14 cellular contexts compared by ENCODE assay signal in genomic region chr6:103672169-103672568, GRCh38.
DNase-seq lines count a peak whose midpoint lies in the region; ATAC-seq, FAIRE-seq and TF ChIP-seq lines count a peak whose summit lies in the region.
"Had no signal": no experiment of that assay in that cellular context is flagged by ENCODE, and none has a peak within 500 bp of the region (broad histone marks: within the 10 kb centered on the region; RNA-seq: fewer than 3 reads in every experiment).

No MANE protein-coding gene starts in this region.

- no peak overlapping the region for H3K27ac Mint-ChIP-seq in endodermal cell
- H3K27ac Mint-ChIP-seq in CD4-positive, alpha-beta memory T cell: no peak overlapping the region
- H3K27ac Mint-ChIP-seq: activated naive CD8-positive, alpha-beta T cell treated with anti-CD3 and anti-CD28 coated beads for 36 hours had no signal

- POLR2A ChIA-PET in HepG2 (lab: Yijun Ruan, JAX) (no interaction called here), PC-3 (lab: Charles Lee; ENCODE audit: unreplicated experiment) (no interaction called here)
- POLR2A ChIA-PET in CD4-positive, alpha-beta memory T cell (lab: Charles Lee; ENCODE audit: partially characterized antibody): no interaction called here

- H3K4me3 Mint-ChIP-seq in endodermal cell: no peak overlapping the region
- H3K4me3 Mint-ChIP-seq in CD4-positive, alpha-beta memory T cell: no peak overlapping the region
- H3K4me3 Mint-ChIP-seq: activated naive CD8-positive, alpha-beta T cell treated with anti-CD3 and anti-CD28 coated beads for 36 hours had no signal

- in situ Hi-C loops in HepG2 (cut with HindIII; ENCODE audit: extremely low pct_ligation_motif_present, low pct_unique_long_range_greater_than_20kb): no loop called here

- TF ChIP-seq POLR2A in HepG2 (IDR thresholded peaks at IDR 0.05; ENCODE audit: insufficient read depth in 1 of 2, low read depth in 2 of 2, low read length in 2 of 2): no peak

- H3K79me2 ChIP-seq in HepG2 (ENCODE audit: insufficient read depth, low read length): no peaks in the 10 kb centered on the region
- H3K79me2 ChIP-seq in PC-3 (ENCODE audit: low read length): no peaks in the 10 kb centered on the region

- TF ChIP-seq RAD21 in liver (IDR thresholded peaks at IDR 0.05) (peak; percentile 15 to 43), HepG2 (CRISPR knock-in tag; IDR thresholded peaks at IDR 0.05) (no peak)

- intact Hi-C loops in HepG2 (cut with micrococcal nuclease; ENCODE audit: unreplicated experiment) (no loop called here), PC-3 (cut with micrococcal nuclease) (loop anchor here (10.0 kb wide), 1 partner anchor 123 kb away; no protein-coding TSS in a partner anchor)
- intact Hi-C loops in CD4-positive, alpha-beta memory T cell (cut with micrococcal nuclease): no loop called here

- H4K20me1 ChIP-seq in HepG2 (ENCODE audit: insufficient read depth, low read length) (no peaks in the 10 kb centered on the region), PC-3 (ENCODE audit: low read length) (no peaks in the 10 kb centered on the region)
- H4K20me1 ChIP-seq: BLaER1 had no signal

- BruUV-seq in HepG2 (replicated peaks; lab: Mats Ljungman, UMichigan) (no TSS peak), PC-3 (replicated peaks; lab: Mats Ljungman, UMichigan) (no TSS peak)

- no peak overlapping the region for H3K4me3 ChIP-seq in liver (ENCODE audit: low read depth in 1 of 3, low read length in 3 of 3)
- H3K4me3 ChIP-seq in HepG2 (replicated peaks in 1 of 3; ENCODE audit: insufficient read depth in 1 of 3, low read depth in 2 of 3, low read length in 3 of 3): no peak overlapping the region
- H3K4me3 ChIP-seq in PC-3 (ENCODE audit: low read length): no peak overlapping the region
- no peak overlapping the region for H3K4me3 ChIP-seq in endodermal cell (ENCODE audit: low read length)
- H3K4me3 ChIP-seq in CD4-positive, alpha-beta memory T cell (ENCODE audit: low read length in 2 of 2): no peak overlapping the region
- H3K4me3 ChIP-seq: BLaER1, SK-N-MC had no signal

- no peak overlapping the region for H3K27ac ChIP-seq in liver (ENCODE audit: low read depth in 1 of 2, low read length in 2 of 2)
- H3K27ac ChIP-seq in HepG2 (ENCODE audit: extremely low read length, insufficient read depth, low read length): no peak overlapping the region
- H3K27ac ChIP-seq in PC-3 (ENCODE audit: low read length): no peak overlapping the region
- H3K27ac ChIP-seq in endodermal cell (ENCODE audit: low read depth, low read length): no peak overlapping the region
- no peak overlapping the region for H3K27ac ChIP-seq in CD4-positive, alpha-beta memory T cell (ENCODE audit: low read depth, low read length)
- H3K27ac ChIP-seq: BLaER1, HL-60, SK-N-MC had no signal

- ATAC-seq in HepG2: no peak
- no peak for ATAC-seq in PC-3
- ATAC-seq in HG03135 (IDR thresholded peaks at IDR 0.05; ENCODE audit: unreplicated experiment): no peak

- no peaks in the 10 kb centered on the region for H3K4me1 Mint-ChIP-seq in endodermal cell
- H3K4me1 Mint-ChIP-seq in CD4-positive, alpha-beta memory T cell: peaks cover 0 to 5% (median 4%) of the 10 kb centered on the region in 4 donors

- TF ChIP-seq EP300 in HepG2 (IDR thresholded peaks at IDR 0.05; ENCODE audit: low read depth in 2 of 2, low read length in 2 of 2) (no peak), HepG2 (CRISPR knock-in tag; IDR thresholded peaks at IDR 0.05; ENCODE audit: borderline replicate concordance) (no peak)

- H3K4me2 ChIP-seq in HepG2 (ENCODE audit: low read depth, low read length): no peak overlapping the region
- no peak overlapping the region for H3K4me2 ChIP-seq in PC-3 (ENCODE audit: low read length)
- H3K4me2 ChIP-seq: BLaER1 had no signal

- no peaks in the 10 kb centered on the region for H3F3A ChIP-seq in PC-3 (ENCODE audit: low read length, unreplicated experiment)

- H3K36me3 ChIP-seq in liver (ENCODE audit: control insufficient read depth in 4 of 4, insufficient read depth in 3 of 4, low read depth in 1 of 4, low read length in 3 of 4): no peaks in the 10 kb centered on the region
- no peaks in the 10 kb centered on the region for H3K36me3 ChIP-seq in HepG2 (replicated peaks in 1 of 2; ENCODE audit: control insufficient read depth in 1 of 2, insufficient read depth in 2 of 2, low read length in 2 of 2)
- H3K36me3 ChIP-seq in PC-3 (ENCODE audit: low read depth, low read length): no peaks in the 10 kb centered on the region
- H3K36me3 ChIP-seq in endodermal cell (ENCODE audit: control insufficient read depth, insufficient read depth, low read length): no peaks in the 10 kb centered on the region
- no peaks in the 10 kb centered on the region for H3K36me3 ChIP-seq in CD4-positive, alpha-beta memory T cell (ENCODE audit: insufficient read depth, low read length)
- H3K36me3 ChIP-seq: BLaER1 had no signal

- H3K9me3 ChIP-seq in liver (ENCODE audit: control insufficient read depth in 4 of 4, low read length in 3 of 4): no peaks in the 10 kb centered on the region
- H3K9me3 ChIP-seq in HepG2 (ENCODE audit: low read length): no peaks in the 10 kb centered on the region
- H3K9me3 ChIP-seq in PC-3 (ENCODE audit: low read length): no peaks in the 10 kb centered on the region
- H3K9me3 ChIP-seq in endodermal cell (ENCODE audit: control insufficient read depth, low read length): no peaks in the 10 kb centered on the region
- no peaks in the 10 kb centered on the region for H3K9me3 ChIP-seq in CD4-positive, alpha-beta memory T cell (ENCODE audit: control insufficient read depth in 1 of 2, low read length in 2 of 2)

- H2AFZ ChIP-seq in HepG2 (ENCODE audit: low read length): no peak overlapping the region
- no peak overlapping the region for H2AFZ ChIP-seq in PC-3 (ENCODE audit: low read length)

- FAIRE-seq in HepG2 (lab: Jason Lieb, UNC): no peak
- FAIRE-seq: endometrium had no signal

- no peaks in the 10 kb centered on the region for H3K9me2 ChIP-seq in PC-3 (replicated peaks; ENCODE audit: low read length)

- H3K36me3 Mint-ChIP-seq in endodermal cell (ENCODE audit: low read depth): no peaks in the 10 kb centered on the region
- no peaks in the 10 kb centered on the region for H3K36me3 Mint-ChIP-seq in CD4-positive, alpha-beta memory T cell
- H3K36me3 Mint-ChIP-seq: activated naive CD8-positive, alpha-beta T cell treated with anti-CD3 and anti-CD28 coated beads for 36 hours had no signal

- CTCF ChIA-PET in HepG2 (lab: Yijun Ruan, JAX; ENCODE audit: low intra/inter-chr PET ratio, low total read pairs): no interaction called here
- CTCF ChIA-PET in PC-3 (lab: Charles Lee): no interaction called here
- CTCF ChIA-PET in CD4-positive, alpha-beta memory T cell (lab: Charles Lee; ENCODE audit: partially characterized antibody): no interaction called here

- H3K9me3 Mint-ChIP-seq in endodermal cell: peaks cover 8% of the 10 kb centered on the region
- peaks cover 0 to 4% (median 0%) of the 10 kb centered on the region in 8 donors for H3K9me3 Mint-ChIP-seq in CD4-positive, alpha-beta memory T cell
- H3K9me3 Mint-ChIP-seq: activated naive CD8-positive, alpha-beta T cell treated with anti-CD3 and anti-CD28 coated beads for 36 hours had no signal

- H3K27me3 ChIP-seq in liver (ENCODE audit: control insufficient read depth in 4 of 4, insufficient read depth in 4 of 4, low read length in 3 of 4) (peaks cover 0 to 2% (median 0%) of the 10 kb centered on the region in 4 donors), HepG2 (ENCODE audit: control insufficient read depth in 1 of 2, insufficient read depth in 2 of 2, low read length in 2 of 2) (no peaks in the 10 kb centered on the region), PC-3 (ENCODE audit: low read length) (no peaks in the 10 kb centered on the region), endodermal cell (ENCODE audit: control insufficient read depth, insufficient read depth, low read length, poor library complexity, severe bottlenecking) (no peaks in the 10 kb centered on the region)
- no peaks in the 10 kb centered on the region for H3K27me3 ChIP-seq in CD4-positive, alpha-beta memory T cell (ENCODE audit: insufficient read depth, low read length)
- H3K27me3 ChIP-seq: BLaER1 had no signal

- 77% methylated on average over 1 of the region's 1 CpG for WGBS in liver
- 5% methylated on average over 1 of the region's 1 CpG for WGBS in HepG2 (ENCODE audit: low lambda C conversion rate)
- WGBS in endodermal cell (ENCODE audit: insufficient coverage in 1 of 2, insufficient read length in 1 of 2), 2 experiments: 81 to 100% methylated on average over 1 of the region's 1 CpG

- H3K27me3 Mint-ChIP-seq in endodermal cell (ENCODE audit: insufficient read depth): no peaks in the 10 kb centered on the region
- no peaks in the 10 kb centered on the region for H3K27me3 Mint-ChIP-seq in CD4-positive, alpha-beta memory T cell
- H3K27me3 Mint-ChIP-seq: activated naive CD8-positive, alpha-beta T cell treated with anti-CD3 and anti-CD28 coated beads for 36 hours had no signal

- H3K4me1 ChIP-seq in liver (ENCODE audit: control insufficient read depth in 4 of 4, insufficient read depth in 4 of 4, low read length in 3 of 4): peaks cover 0 to 3% (median 1%) of the 10 kb centered on the region in 4 donors
- no peaks in the 10 kb centered on the region for H3K4me1 ChIP-seq in HepG2 (ENCODE audit: insufficient read depth, low read length)
- H3K4me1 ChIP-seq in PC-3 (ENCODE audit: insufficient read depth, low read length): no peaks in the 10 kb centered on the region
- H3K4me1 ChIP-seq in endodermal cell (ENCODE audit: control insufficient read depth, insufficient read depth, low read length): no peaks in the 10 kb centered on the region
- H3K4me1 ChIP-seq in CD4-positive, alpha-beta memory T cell (ENCODE audit: insufficient read depth, low read length): no peaks in the 10 kb centered on the region

- TF ChIP-seq CTCF in liver (IDR thresholded peaks at IDR 0.05; ENCODE audit: low read depth, low read length, missing input control): peak; percentile 4
- TF ChIP-seq CTCF in HepG2 (CRISPR knock-in tag; IDR thresholded peaks at IDR 0.05): no peak
- TF ChIP-seq CTCF in PC-3 (conservative IDR thresholded peaks at IDR 0.05; ENCODE audit: low read depth, low read length): peak; percentile 37; the same call in 1 of the 2 replicates
- TF ChIP-seq CTCF in endodermal cell (conservative IDR thresholded peaks at IDR 0.05): peak; percentile 71

- no peak overlapping the region for H3K9ac ChIP-seq in liver (ENCODE audit: low read depth in 1 of 2, low read length in 2 of 2)
- no peak overlapping the region for H3K9ac ChIP-seq in HepG2 (ENCODE audit: insufficient read depth, low read depth, low read length)
- no peak overlapping the region for H3K9ac ChIP-seq in PC-3 (ENCODE audit: low read length)
- H3K9ac ChIP-seq in endodermal cell (ENCODE audit: extremely low read depth, low read length, poor library complexity, severe bottlenecking): no peak overlapping the region
- H3K9ac ChIP-seq: BLaER1 had no signal

- DNase-seq in HepG2 (ENCODE audit: low spot score) (no peak), PC-3 (peak; percentile 49), endodermal cell (no peak), NCI-H2107 treated with DMSO at 0.1 percent for 48 hours (lab: John Stamatoyannopoulos, UW; ENCODE audit: unreplicated experiment) (no peak)
- no peak for DNase-seq in CD4-positive, alpha-beta memory T cell
- no peak for DNase-seq in activated CD4-positive, alpha-beta T cell treated with anti-CD3 and anti-CD28 coated beads for 4 hours
- DNase-seq: activated naive CD8-positive, alpha-beta T cell treated with anti-CD3 and anti-CD28 coated beads for 36 hours; NCI-H187 had no signal

TF ChIP-seq in liver, 16 proteins besides CTCF, POLR2A, EP300 and RAD21 (continues in another document):
- no peak for TF ChIP-seq RXRA (IDR thresholded peaks at IDR 0.05)

TF ChIP-seq in HepG2, 621 proteins besides CTCF, POLR2A, EP300 and RAD21 (continues in another document):
- no peak for TF ChIP-seq RBAK (CRISPR knock-in tag; IDR thresholded peaks at IDR 0.05)
